Comparison of ENCODE assay signal across 20 cellular contexts in the genomic region with DNA sequence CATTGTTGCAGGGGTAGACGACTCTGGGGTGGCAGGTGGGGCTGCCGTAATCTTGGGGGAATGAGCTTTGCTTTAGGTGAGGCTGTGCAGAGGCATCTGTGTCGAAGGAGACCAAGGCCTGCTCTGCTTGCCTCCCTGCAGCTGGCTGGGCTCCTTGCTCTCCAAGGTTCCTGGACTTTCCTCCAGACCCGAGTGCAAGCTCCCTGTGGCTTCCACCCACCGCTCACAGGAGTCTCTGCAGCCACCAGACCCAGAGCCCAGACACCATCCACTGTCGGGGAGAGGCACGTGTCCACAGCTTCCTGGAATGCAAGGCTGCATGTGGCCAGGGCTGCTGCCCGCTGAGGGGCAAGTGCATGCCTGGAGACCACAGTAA. TPM values are rescaled to one million over a fixed set of nuclear protein-coding genes. Genes with fewer than 3 reads are reported as not detected.
DNase-seq lines count a peak whose midpoint lies in the region; ATAC-seq, FAIRE-seq and TF ChIP-seq lines count a peak whose summit lies in the region.
"Had no signal": no experiment of that assay in that cellular context is flagged by ENCODE, and none has a peak within 500 bp of the region (broad histone marks: within the 10 kb centered on the region; RNA-seq: fewer than 3 reads in every experiment).

No MANE protein-coding gene starts in this region.

- no peaks in the 10 kb centered on the region for H3K36me3 Mint-ChIP-seq in CD8-positive, alpha-beta memory T cell
- no peaks in the 10 kb centered on the region for H3K36me3 Mint-ChIP-seq in GM23338 (ENCODE audit: low read depth)
- H3K36me3 Mint-ChIP-seq: CD4-positive, alpha-beta memory T cell had no signal

- TF ChIP-seq RAD21 in GM12878 (IDR thresholded peaks at IDR 0.05; ENCODE audit: insufficient read depth, low read depth, low read length) = no peak

- TF ChIP-seq EP300 in GM12878 (IDR thresholded peaks at IDR 0.05; ENCODE audit: borderline replicate concordance in 1 of 2, control insufficient read depth in 1 of 2, low read depth in 2 of 2, low read length in 2 of 2) = no peak

- no peaks in the 10 kb centered on the region for H3F3A ChIP-seq in GM23338 (replicated peaks; ENCODE audit: low read depth)

- H3K27me3 ChIP-seq in CD8-positive, alpha-beta memory T cell (ENCODE audit: insufficient read depth, low read length, poor library complexity, severe bottlenecking) = no peaks in the 10 kb centered on the region
- H3K27me3 ChIP-seq in GM23338 (ENCODE audit: insufficient read depth) (no peaks in the 10 kb centered on the region), GM12878 (replicated peaks in 1 of 2; ENCODE audit: control insufficient read depth in 2 of 2, insufficient read depth in 2 of 2, low read length in 1 of 2) (no peaks in the 10 kb centered on the region), osteoblast (ENCODE audit: insufficient read depth, low read length) (peaks cover 28% of the 10 kb centered on the region)

- H4K20me1 ChIP-seq in GM23338 (replicated peaks; ENCODE audit: insufficient read depth) (no peaks in the 10 kb centered on the region), GM12878 (ENCODE audit: control insufficient read depth, insufficient read depth) (no peaks in the 10 kb centered on the region), osteoblast (ENCODE audit: insufficient read depth, low read length) (no peaks in the 10 kb centered on the region)

- H3K79me2 ChIP-seq in GM23338 (replicated peaks; ENCODE audit: insufficient read depth) = no peaks in the 10 kb centered on the region
- H3K79me2 ChIP-seq in GM12878 (ENCODE audit: control insufficient read depth, insufficient read depth, low read length) = no peaks in the 10 kb centered on the region
- H3K79me2 ChIP-seq in osteoblast (ENCODE audit: insufficient read depth, low read length) = no peaks in the 10 kb centered on the region

- no peak for TF ChIP-seq POLR2A in GM12878 (IDR thresholded peaks at IDR 0.05; ENCODE audit: low read depth, low read length)

- H3K9me2 ChIP-seq in GM23338 (ENCODE audit: insufficient read depth) = peaks cover 6% of the 10 kb centered on the region; the same call in 1 of the 2 replicates
- H3K9me2 ChIP-seq: SK-N-SH had no signal

- no peak overlapping the region for H3K4me3 Mint-ChIP-seq in CD8-positive, alpha-beta memory T cell
- no peak overlapping the region for H3K4me3 Mint-ChIP-seq in GM23338
- H3K4me3 Mint-ChIP-seq: CD4-positive, alpha-beta memory T cell; T-cell had no signal

- no peak for FAIRE-seq in GM12878 (lab: Jason Lieb, UNC)
- FAIRE-seq: G401.6, GM18507 had no signal

- H3K9me3 Mint-ChIP-seq in CD8-positive, alpha-beta memory T cell = no peaks in the 10 kb centered on the region
- H3K9me3 Mint-ChIP-seq in GM23338 = peaks cover 3% of the 10 kb centered on the region; the same call in 2 of the 3 replicates

- H3K27me3 Mint-ChIP-seq in CD8-positive, alpha-beta memory T cell = peaks cover 25 to 43% of the 10 kb centered on the region in 2 donors
- peaks cover 7% of the 10 kb centered on the region for H3K27me3 Mint-ChIP-seq in GM23338 (ENCODE audit: insufficient read depth, low read depth, poor library complexity)

- H3K4me2 ChIP-seq in GM23338 = no peak overlapping the region
- no peak overlapping the region for H3K4me2 ChIP-seq in GM12878 (ENCODE audit: control insufficient read depth, insufficient read depth)
- no peak overlapping the region for H3K4me2 ChIP-seq in osteoblast (ENCODE audit: insufficient read depth, low read length)
- H3K4me2 ChIP-seq: SK-N-SH had no signal

- POLR2A ChIA-PET in CD8-positive, alpha-beta memory T cell (lab: Charles Lee) = no interaction called here
- POLR2A ChIA-PET in GM12878 (lab: Charles Lee) = interaction anchor here (1.3 to 1.5 kb wide), 2 partner anchors 55 to 66 kb away, joined by 4 to 5 read pairs; a partner anchor contains a TSS

- RAD21 ChIA-PET in GM12878 (lab: Charles Lee; ENCODE audit: unreplicated experiment) = interaction anchor here (0.9 to 1.6 kb wide), 8 partner anchors 44 to 432 kb away, joined by 3 to 6 read pairs (median 4); no protein-coding TSS in a partner anchor

- no peaks in the 10 kb centered on the region for H3K36me3 ChIP-seq in CD8-positive, alpha-beta memory T cell (ENCODE audit: insufficient read depth, low read length)
- no peaks in the 10 kb centered on the region for H3K36me3 ChIP-seq in GM23338 (ENCODE audit: insufficient read depth)
- H3K36me3 ChIP-seq in GM12878 (ENCODE audit: control insufficient read depth in 2 of 2, insufficient read depth in 2 of 2, low read length in 1 of 2) = no peaks in the 10 kb centered on the region
- H3K36me3 ChIP-seq in osteoblast (ENCODE audit: insufficient read depth, low read length) = no peaks in the 10 kb centered on the region

- WGBS in GM12878 (ENCODE audit: insufficient coverage, insufficient replicate concordance, low lambda C conversion rate, missing lambda C conversion rate) = 38% methylated on average over 8 of the region's 8 CpGs

- H3K4me3 ChIP-seq in CD8-positive, alpha-beta memory T cell (ENCODE audit: low read length) = no peak overlapping the region
- no peak overlapping the region for H3K4me3 ChIP-seq in GM23338
- no peak overlapping the region for H3K4me3 ChIP-seq in GM12878
- H3K4me3 ChIP-seq in osteoblast (ENCODE audit: insufficient read depth, low read length) = no peak overlapping the region

- H3K9ac ChIP-seq in GM12878 (ENCODE audit: control insufficient read depth, insufficient read depth, low read length) = no peak overlapping the region
- H3K9ac ChIP-seq: SK-N-SH had no signal

- no peak for TF ChIP-seq CTCF in GM23338 (conservative IDR thresholded peaks at IDR 0.05; ENCODE audit: low read depth in 2 of 2)
- no peak for TF ChIP-seq CTCF in GM12878 (IDR thresholded peaks at IDR 0.05 in 2 of 3, conservative IDR thresholded peaks at IDR 0.05 in 1 of 3; ENCODE audit: control insufficient read depth in 2 of 3, extremely low read depth in 1 of 3, insufficient read depth in 1 of 3, low read depth in 3 of 3, low read length in 3 of 3)
- no peak for TF ChIP-seq CTCF in osteoblast (IDR thresholded peaks at IDR 0.05; ENCODE audit: extremely low read depth, low read depth, low read length)

- no peaks in the 10 kb centered on the region for H3K4me1 ChIP-seq in CD8-positive, alpha-beta memory T cell (ENCODE audit: insufficient read depth, low read length)
- H3K4me1 ChIP-seq in GM23338 (ENCODE audit: insufficient read depth) (no peaks in the 10 kb centered on the region), GM12878 (ENCODE audit: control insufficient read depth, insufficient read depth, low read length) (peaks cover 20% of the 10 kb centered on the region), osteoblast (ENCODE audit: insufficient read depth, low read length) (peaks cover 4% of the 10 kb centered on the region)

- CTCF ChIA-PET in CD8-positive, alpha-beta memory T cell (lab: Charles Lee) = interaction anchor here (1.7 kb wide), 1 partner anchor 61 kb away, joined by 4 read pairs; no protein-coding TSS in a partner anchor
- CTCF ChIA-PET in GM12878 (lab: Yijun Ruan, JAX) = interaction anchor here (0.8 to 1.7 kb wide), 10 partner anchors 8 to 232 kb away, joined by 3 to 8 read pairs (median 3); a partner anchor contains a TSS

- intact Hi-C loops in GM12878 (cut with micrococcal nuclease; ENCODE audit: unreplicated experiment) = loop anchor here (5.0 to 10.0 kb wide), 2 partner anchors 106 to 432 kb away; a partner anchor contains a TSS

- H3K9me3 ChIP-seq in CD8-positive, alpha-beta memory T cell (ENCODE audit: low read length) = no peaks in the 10 kb centered on the region
- H3K9me3 ChIP-seq in GM12878 (replicated peaks; ENCODE audit: control insufficient read depth, insufficient read depth, low read length) (peaks cover 8% of the 10 kb centered on the region; the same call in 2 of the 3 replicates), osteoblast (ENCODE audit: low read depth, low read length) (no peaks in the 10 kb centered on the region)
- H3K9me3 ChIP-seq: SK-N-SH had no signal

- ATAC-seq in GM23338 = no peak
- ATAC-seq in GM12878 = no peak
- ATAC-seq in HG03565 (IDR thresholded peaks at IDR 0.05; ENCODE audit: unreplicated experiment) = no peak
- ATAC-seq: PC-3, T-cell had no signal

- H2AFZ ChIP-seq in GM23338 (no peak overlapping the region), GM12878 (ENCODE audit: control insufficient read depth, low read depth, low read length) (peak overlapping the region; percentile 5; the same call in 1 of the 2 replicates), osteoblast (ENCODE audit: low read length) (no peak overlapping the region)

- H3K27ac ChIP-seq in CD8-positive, alpha-beta memory T cell (ENCODE audit: low read depth, low read length) = peak overlapping the region; percentile 24
- H3K27ac ChIP-seq in GM23338 (ENCODE audit: low read depth) (no peak overlapping the region), GM12878 (ENCODE audit: control insufficient read depth, insufficient read depth) (no peak overlapping the region), osteoblast (ENCODE audit: low read depth, low read length) (no peak overlapping the region)

- DNase-seq in CD8-positive, alpha-beta memory T cell = no peak
- DNase-seq in GM23338 (ENCODE audit: low spot score) = no peak
- DNase-seq in GM12878 (ENCODE audit: low read depth, low spot score) = no peak
- DNase-seq in osteoblast (ENCODE audit: insufficient read length, low spot score, missing footprints) = peak; percentile 19
- no peak for DNase-seq in activated CD8-positive, alpha-beta memory T cell treated with anti-CD3 and anti-CD28 coated beads, Interleukin-2, amount 50 U/mL, for 48 hours
- DNase-seq in COR-L47 (lab: John Stamatoyannopoulos, UW) = no peak
- DNase-seq: CD4-positive, alpha-beta memory T cell; DMS79 treated with DMSO at 0.1 percent for 48 hours; HCEC 1CT; KBM-7; NCI-H1436; NCI-H2029 treated with DMSO at 0.1 percent for 48 hours; NCI-H446 treated with DMSO at 0.1 percent for 48 hours; NCI-H748 treated with DMSO at 0.1 percent for 48 hours; PC-3; SK-N-SH; T-cell had no signal

- in situ Hi-C loops in GM12878 (cut with MboI) = no loop called here

- BruUV-seq in GM12878 (replicated peaks; lab: Mats Ljungman, UMichigan) = no TSS peak

- SMC1A ChIA-PET in GM12878 (lab: Charles Lee; ENCODE audit: uncharacterized antibody, unreplicated experiment) = interaction anchor here (0.9 to 1.5 kb wide), 8 partner anchors 48 to 108 kb away, joined by 3 to 8 read pairs (median 3); a partner anchor contains a TSS

- no peaks in the 10 kb centered on the region for H3K4me1 Mint-ChIP-seq in CD8-positive, alpha-beta memory T cell
- H3K4me1 Mint-ChIP-seq in GM23338 = peaks cover 10% of the 10 kb centered on the region

- H3K27ac Mint-ChIP-seq in CD8-positive, alpha-beta memory T cell = no peak overlapping the region
- H3K27ac Mint-ChIP-seq in GM23338 = peak overlapping the region; percentile 52; the same call in 1 of the 2 replicates
- H3K27ac Mint-ChIP-seq: CD4-positive, alpha-beta memory T cell; T-cell had no signal

RNA-seq across cellular contexts. Expression of a gene that starts 54.9 kb away (rescaled TPM):
- 1 to 10 TPM; 1.4 to 1.8 TPM for total RNA-seq in CD8-positive, alpha-beta memory T cell
- not detected for polyA plus RNA-seq in CD8-positive, alpha-beta memory T cell
- 0.38 TPM in 1 of 2 replicates, not detected in the other for total RNA-seq in GM23338 (2014; rRNA removed; shearing (Covaris generic))
- polyA plus RNA-seq in GM23338 (2016; fragmentation: Nextera tagmentation; extraction: Ambion mirVana) (not detected in 2 replicates), GM12878 (2011; rRNA removed) (3.1 and 5.0 TPM in 2 replicates), GM12878 (2014; fragmentation: Illumina TruSeq; extraction: Trizol) (0.95 and 1.4 TPM in 2 replicates), GM12878 (2014; fragmentation: Nextera tagmentation; extraction: Ambion mirVana) (under 1 TPM in 1 of 2 experiments, not detected in 1; 0.15 TPM), GM12878 (2014; rRNA removed) (4.0 and 4.3 TPM in 2 replicates), GM12878 (2016; fragmentation: Nextera tagmentation; extraction: Ambion mirVana) (under 1 TPM; 0.21 to 0.63 TPM)
- 43.8 and 47.7 TPM in 2 replicates for total RNA-seq in GM12878 (2013; cell fraction: nucleolus; rRNA removed)
- total RNA-seq in GM12878 (2014; rRNA removed) (3.8 and 5.3 TPM in 2 replicates), GM12878 (2014; rRNA removed; fragmentation: Illumina TruSeq; extraction: Trizol) (1.8 and 2.1 TPM in 2 replicates), GM12878 (2021) (2.8 and 3.5 TPM in 2 replicates), osteoblast (under 0.01 and 0.29 TPM in 2 replicates)
- polyA plus RNA-seq in GM12878 (2011; ENCODE audit: low read depth) = 2.6 TPM
- polyA plus RNA-seq in GM12878 (2011; cell fraction: cytosol; rRNA removed) = 6.9 and 8.4 TPM in 2 replicates
- 11.2 and 17.9 TPM in 2 replicates for polyA plus RNA-seq in GM12878 (2011; cell fraction: nucleus; rRNA removed)
- polyA plus RNA-seq in GM12878 (2012) = 4.0 and 5.9 TPM in 2 replicates
- polyA minus RNA-seq in GM12878 (2011; rRNA and poly(A)+ RNA removed) = 7.4 and 15.5 TPM in 2 replicates
- 2.7 and 4.4 TPM in 2 replicates for polyA minus RNA-seq in GM12878 (2011; cell fraction: cytosol; rRNA and poly(A)+ RNA removed)
- 7.4 and 7.9 TPM in 2 replicates for polyA minus RNA-seq in GM12878 (2011; cell fraction: nucleus; rRNA and poly(A)+ RNA removed)
- polyA plus RNA-seq: CD4-positive, alpha-beta memory T cell had no signal
